Comparison of ENCODE assay signal across 28 cellular contexts in the genomic region with DNA sequence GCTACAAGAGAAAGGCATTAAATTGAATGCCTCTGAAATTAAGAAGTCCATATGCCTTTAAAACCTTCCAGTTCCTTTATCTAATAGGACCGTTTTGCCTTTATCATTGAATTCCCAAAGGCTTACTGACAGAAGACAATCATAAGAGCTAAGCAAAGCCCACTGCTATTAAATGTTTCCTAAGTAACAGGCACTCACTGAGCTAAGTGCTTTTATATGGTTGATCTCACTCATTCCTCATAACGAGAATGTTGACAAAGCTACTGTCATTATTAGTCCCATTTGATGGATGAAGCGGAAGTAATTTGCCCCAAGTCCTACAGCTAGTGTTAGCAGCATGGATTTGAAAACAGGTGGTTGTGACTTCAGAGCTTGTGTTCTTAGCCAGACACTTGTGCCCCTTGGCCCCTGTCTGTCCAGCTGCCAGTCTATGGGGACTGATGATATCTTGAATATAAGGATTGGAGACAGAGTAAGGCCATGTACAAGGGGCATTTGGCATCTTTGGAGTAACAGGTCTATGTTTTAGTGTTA.
A peak's percentile ranks its signal among the peaks of the same experiment; 100 is the strongest.
DNase-seq lines count a peak whose midpoint lies in the region; ATAC-seq and TF ChIP-seq lines count a peak whose summit lies in the region.
"Had no signal": no experiment of that assay in that cellular context is flagged by ENCODE, and none has a peak within 500 bp of the region (broad histone marks: within the 10 kb centered on the region; RNA-seq: fewer than 3 reads in every experiment).

No MANE protein-coding gene starts in this region.

- no peak overlapping the region for H3K27ac ChIP-seq in body of pancreas
- H3K27ac ChIP-seq: 22Rv1, breast epithelium, heart right ventricle, prostate gland, tibial nerve had no signal

- no peaks in the 10 kb centered on the region for H3K36me3 ChIP-seq in body of pancreas (replicated peaks in 1 of 2; ENCODE audit: insufficient read depth in 1 of 2, low read depth in 2 of 2)
- H3K36me3 ChIP-seq: breast epithelium, heart right ventricle, prostate gland, tibial nerve had no signal

- no peak overlapping the region for H3K4me3 ChIP-seq in body of pancreas
- H3K4me3 ChIP-seq: breast epithelium, heart right ventricle, prostate gland, tibial nerve had no signal

- ATAC-seq in body of pancreas = no peak
- ATAC-seq: activated CD8-positive, alpha-beta T cell treated with anti-CD3 and anti-CD28 coated beads for 36 hours; activated T-helper 17 cell treated with anti-CD3 and anti-CD28 coated beads, Interleukin-2, amount 50 U/mL, for 72 hours; HCT116; heart right ventricle; sciatic nerve had no signal

- no peaks in the 10 kb centered on the region for H3K27me3 ChIP-seq in body of pancreas
- H3K27me3 ChIP-seq: breast epithelium, heart right ventricle, tibial nerve had no signal

- TF ChIP-seq CTCF in body of pancreas (IDR thresholded peaks at IDR 0.05) = no peak

- DNase-seq in NCI-H1105 treated with DMSO at 0.1 percent for 48 hours (lab: John Stamatoyannopoulos, UW) = peak; percentile 23
- DNase-seq in NCI-H1105 (lab: John Stamatoyannopoulos, UW) = no peak
- peak; percentile 7 to 44 for DNase-seq in NCI-H1930 (lab: John Stamatoyannopoulos, UW)
- peak; percentile 85 for DNase-seq in NCI-H774 (lab: John Stamatoyannopoulos, UW)
- DNase-seq in body of pancreas = no peak
- DNase-seq in ureter (ENCODE audit: low spot score) = no peak
- no peak for DNase-seq in AML-193 (lab: John Stamatoyannopoulos, UW)
- no peak for DNase-seq in NOMO-1 (lab: John Stamatoyannopoulos, UW; ENCODE audit: unreplicated experiment in 2 of 2)
- DNase-seq: activated CD8-positive, alpha-beta T cell treated with anti-CD3 and anti-CD28 coated beads for 36 hours; activated naive CD4-positive, alpha-beta T cell treated with anti-CD3 and anti-CD28 coated beads, Interleukin-2, amount 10 ng/mL, durations not matched to agents 7 days and 5 days; Caco-2; DND-41; GF-D8; heart right ventricle; Kasumi-1; kidney glomerular epithelial cell; naive B cell; NCI-H2081; NCI-H524; SHP77 treated with DMSO at 0.1 percent for 48 hours; stimulated activated CD4-positive, alpha-beta T cell treated with anti-CD3 and anti-CD28 coated beads, Interleukin-4, amount 100 ng/mL, for 4 hours had no signal

- H3K9me3 ChIP-seq in body of pancreas = no peaks in the 10 kb centered on the region
- H3K9me3 ChIP-seq: breast epithelium, Caco-2, prostate gland, tibial nerve had no signal

- intact Hi-C loops in body of pancreas (cut with DNase I) = no loop called here

- no peak for TF ChIP-seq POLR2A in body of pancreas (IDR thresholded peaks at IDR 0.05)

- WGBS in body of pancreas, 2 donors = 44 to 51% methylated on average over 3 of the region's 3 CpGs

- no peaks in the 10 kb centered on the region for H3K4me1 ChIP-seq in body of pancreas
- H3K4me1 ChIP-seq: breast epithelium, Caco-2, prostate gland, tibial nerve had no signal

Comparison
In these comparisons a context has a peak if more than half of its experiments do, and no peak if none do; other contexts are left out.
1. DNase-seq: peak in NCI-H1105 treated with DMSO at 0.1 percent for 48 hours (single experiment), NCI-H1930 (2 of 2) and NCI-H774 (single experiment); none in NCI-H1105 (single experiment), body of pancreas (0 of 4), ureter (single experiment), AML-193 (0 of 2) and NOMO-1 (0 of 2).